In genomic region chr17:1688405-1688804, GRCh38 we compare ENCODE assay signal across 1 cellular context. TPM values are rescaled to one million over a fixed set of nuclear protein-coding genes. Genes with fewer than 3 reads are reported as not detected.
"Had no signal": no experiment of that assay in that cellular context is flagged by ENCODE, and none has a peak within 500 bp of the region (broad histone marks: within the 10 kb centered on the region; RNA-seq: fewer than 3 reads in every experiment).

No MANE protein-coding gene starts in this region.

RNA-seq across cellular contexts. Expression of gene TLCD2, which starts 21.8 kb away (rescaled TPM):
- total RNA-seq: OCI-LY7 had no signal
